In genomic region chr9:78783743-78784142, GRCh38 we compare ENCODE assay signal across 14 cellular contexts.
A peak's percentile ranks its signal among the peaks of the same experiment; 100 is the strongest.
DNase-seq lines count a peak whose midpoint lies in the region; ATAC-seq and TF ChIP-seq lines count a peak whose summit lies in the region.
"Had no signal": no experiment of that assay in that cellular context is flagged by ENCODE, and none has a peak within 500 bp of the region (broad histone marks: within the 10 kb centered on the region; RNA-seq: fewer than 3 reads in every experiment).

No MANE protein-coding gene starts in this region.

- no peak for TF ChIP-seq RAD21 in HCT116 (IDR thresholded peaks at IDR 0.05; ENCODE audit: low read depth)

- H3K27ac ChIP-seq in HCT116 (ENCODE audit: low read depth, low read length) (no peak overlapping the region), OCI-LY3 (ENCODE audit: low read length) (no peak overlapping the region)
- H3K27ac ChIP-seq: heart left ventricle, Peyer's patch, VCaP had no signal

- no peaks in the 10 kb centered on the region for H3K9me2 ChIP-seq in HCT116 (ENCODE audit: insufficient read depth)

- H3K4me3 ChIP-seq in HCT116 (replicated peaks in 1 of 2; ENCODE audit: low read depth in 1 of 2, low read length in 2 of 2) (no peak overlapping the region), OCI-LY3 (ENCODE audit: low read length) (no peak overlapping the region)
- H3K4me3 ChIP-seq: heart left ventricle, Peyer's patch had no signal

- H4K20me1 ChIP-seq in HCT116 (ENCODE audit: insufficient read depth) = no peaks in the 10 kb centered on the region
- no peaks in the 10 kb centered on the region for H4K20me1 ChIP-seq in OCI-LY3 (ENCODE audit: insufficient read depth, low read length)

- POLR2A ChIA-PET in HCT116 (lab: Charles Lee) = no interaction called here

- TF ChIP-seq CTCF in GM12873 (IDR thresholded peaks at IDR 0.05; ENCODE audit: insufficient read depth, low read depth, low read length, missing control alignments) = peak; percentile 44
- peak in 2 of 3 experiments; percentile 40 to 51; a peak in 3 of 6 replicates for TF ChIP-seq CTCF in HCT116 (IDR thresholded peaks at IDR 0.05 in 2 of 3, conservative IDR thresholded peaks at IDR 0.05 in 1 of 3; ENCODE audit: borderline replicate concordance in 1 of 3, insufficient read depth in 1 of 3, low read depth in 2 of 3, low read length in 2 of 3)
- TF ChIP-seq CTCF in OCI-LY3 (IDR thresholded peaks at IDR 0.05; ENCODE audit: low read depth, low read length) = peak; percentile 27

- no TSS peak for BruUV-seq in HCT116 (replicated peaks; lab: Mats Ljungman, UMichigan)

- H3K36me3 Mint-ChIP-seq in activated T-helper 1 cell treated with anti-CD3 and anti-CD28 coated beads, Interleukin-12 subunit alpha, Interleukin-12 subunit beta, Interleukin-2, Interleukin-4 antibody, amounts not matched to agents 30 ng/mL and 10 ng/mL and 1 ng/mL, durations not matched to agents 14 hours and 24 hours and 36 hours (ENCODE audit: low read depth) = no peaks in the 10 kb centered on the region

- peak; percentile 57; the same call in 1 of the 2 replicates for ATAC-seq in HCT116
- ATAC-seq: heart left ventricle had no signal

- H2AFZ ChIP-seq in HCT116 (ENCODE audit: low read depth, low read length, poor library complexity, severe bottlenecking) (no peak overlapping the region), OCI-LY3 (ENCODE audit: low read depth, low read length) (no peak overlapping the region)

- H3K27me3 ChIP-seq in HCT116 (ENCODE audit: insufficient read depth, low read length) (no peaks in the 10 kb centered on the region), OCI-LY3 (ENCODE audit: low read depth, low read length) (peaks cover 7% of the 10 kb centered on the region; the same call in 1 of the 2 replicates)
- H3K27me3 ChIP-seq: heart left ventricle, Peyer's patch had no signal

- DNase-seq in HCT116 (ENCODE audit: low read depth, low spot score) (no peak), iPS-NIHi11 (ENCODE audit: low spot score) (peak; percentile 12), G401 (ENCODE audit: low spot score) (no peak), NOMO-1 (lab: John Stamatoyannopoulos, UW; ENCODE audit: unreplicated experiment in 2 of 2) (no peak), hepatic stellate cell (ENCODE audit: low spot score) (no peak)
- no peak for DNase-seq in activated T-helper 1 cell treated with anti-CD3 and anti-CD28 coated beads, Interleukin-12 subunit alpha, Interleukin-12 subunit beta, Interleukin-2, Interleukin-4 antibody, amounts not matched to agents 30 ng/mL and 10 ng/mL and 1 ng/mL, durations not matched to agents 14 hours and 24 hours and 36 hours (ENCODE audit: low spot score)
- DNase-seq: activated effector memory CD4-positive, alpha-beta T cell treated with anti-CD3 and anti-CD28 coated beads, Interleukin-2, amount 50 U/mL, for 16 hours; Caco-2; cortex of kidney; heart left ventricle; Peyer's patch had no signal

- H3K36me3 ChIP-seq in HCT116 (ENCODE audit: control insufficient read depth in 1 of 2, insufficient read depth in 2 of 2, low read length in 2 of 2) (no peaks in the 10 kb centered on the region), OCI-LY3 (replicated peaks; ENCODE audit: low read depth, low read length) (no peaks in the 10 kb centered on the region)
- H3K36me3 ChIP-seq: heart left ventricle, Peyer's patch had no signal

- TF ChIP-seq POLR2A in HCT116 (IDR thresholded peaks at IDR 0.05; ENCODE audit: borderline replicate concordance, extremely low read depth, insufficient read depth, insufficient read length) = no peak

- no peak overlapping the region for H3K27ac Mint-ChIP-seq in activated T-helper 1 cell treated with anti-CD3 and anti-CD28 coated beads, Interleukin-12 subunit alpha, Interleukin-12 subunit beta, Interleukin-2, Interleukin-4 antibody, amounts not matched to agents 30 ng/mL and 10 ng/mL and 1 ng/mL, durations not matched to agents 14 hours and 24 hours and 36 hours

- no peaks in the 10 kb centered on the region for H3K4me1 ChIP-seq in HCT116 (ENCODE audit: control insufficient read depth in 1 of 2, insufficient read depth in 2 of 2, low read length in 2 of 2)
- H3K4me1 ChIP-seq in OCI-LY3 (ENCODE audit: low read length) = no peaks in the 10 kb centered on the region
- H3K4me1 ChIP-seq: Caco-2, heart left ventricle, Peyer's patch had no signal

- H3K4me3 Mint-ChIP-seq in activated T-helper 1 cell treated with anti-CD3 and anti-CD28 coated beads, Interleukin-12 subunit alpha, Interleukin-12 subunit beta, Interleukin-2, Interleukin-4 antibody, amounts not matched to agents 30 ng/mL and 10 ng/mL and 1 ng/mL, durations not matched to agents 14 hours and 24 hours and 36 hours = no peak overlapping the region

- CTCF ChIA-PET in HCT116 (lab: Charles Lee) = no interaction called here

- H3K4me1 Mint-ChIP-seq in activated T-helper 1 cell treated with anti-CD3 and anti-CD28 coated beads, Interleukin-12 subunit alpha, Interleukin-12 subunit beta, Interleukin-2, Interleukin-4 antibody, amounts not matched to agents 30 ng/mL and 10 ng/mL and 1 ng/mL, durations not matched to agents 14 hours and 24 hours and 36 hours (ENCODE audit: low read depth) = no peaks in the 10 kb centered on the region

- H3K9ac ChIP-seq in HCT116 (ENCODE audit: low read length) (no peak overlapping the region), OCI-LY3 (ENCODE audit: low read length) (no peak overlapping the region)

- intact Hi-C loops in HCT116 (cut with micrococcal nuclease) = no loop called here
- intact Hi-C loops in activated T-helper 1 cell treated with anti-CD3 and anti-CD28 coated beads, Interleukin-12 subunit alpha, Interleukin-12 subunit beta, Interleukin-2, Interleukin-4 antibody, amounts not matched to agents 30 ng/mL and 10 ng/mL and 1 ng/mL, durations not matched to agents 14 hours and 24 hours and 36 hours (cut with micrococcal nuclease) = no loop called here

- no peak overlapping the region for H3K4me2 ChIP-seq in HCT116 (ENCODE audit: low read length)
- H3K4me2 ChIP-seq in OCI-LY3 (ENCODE audit: low read length) = no peak overlapping the region

- H3K9me3 Mint-ChIP-seq in activated T-helper 1 cell treated with anti-CD3 and anti-CD28 coated beads, Interleukin-12 subunit alpha, Interleukin-12 subunit beta, Interleukin-2, Interleukin-4 antibody, amounts not matched to agents 30 ng/mL and 10 ng/mL and 1 ng/mL, durations not matched to agents 14 hours and 24 hours and 36 hours = no peaks in the 10 kb centered on the region

- H3K27me3 Mint-ChIP-seq in activated T-helper 1 cell treated with anti-CD3 and anti-CD28 coated beads, Interleukin-12 subunit alpha, Interleukin-12 subunit beta, Interleukin-2, Interleukin-4 antibody, amounts not matched to agents 30 ng/mL and 10 ng/mL and 1 ng/mL, durations not matched to agents 14 hours and 24 hours and 36 hours (ENCODE audit: insufficient read depth) = no peaks in the 10 kb centered on the region

- H3K9me3 ChIP-seq in HCT116 (ENCODE audit: control insufficient read depth in 1 of 2, insufficient read depth in 1 of 2, low read depth in 1 of 2, low read length in 2 of 2) (no peaks in the 10 kb centered on the region), OCI-LY3 (ENCODE audit: insufficient read depth, low read length) (no peaks in the 10 kb centered on the region)
- H3K9me3 ChIP-seq: Caco-2, heart left ventricle, Peyer's patch had no signal

- H3K79me2 ChIP-seq in HCT116 (ENCODE audit: insufficient read depth, low read length) = no peaks in the 10 kb centered on the region
- H3K79me2 ChIP-seq in OCI-LY3 (ENCODE audit: low read length) = no peaks in the 10 kb centered on the region

- RAD21 ChIA-PET in HCT116 (lab: Charles Lee; ENCODE audit: low non-redundant PET in 1 of 2, low total read pairs in 2 of 2, uncharacterized antibody in 2 of 2, unreplicated experiment in 2 of 2) = no interaction called here

- in situ Hi-C loops in G401 (cut with HindIII; ENCODE audit: low sequenced_read_pairs) = no loop called here

TF ChIP-seq in HCT116, 20 proteins besides CTCF, POLR2A, EP300 and RAD21 (continues in another document):
- TF ChIP-seq MAX (IDR thresholded peaks at IDR 0.05) (no peak), ZBTB33 (IDR thresholded peaks at IDR 0.05; ENCODE audit: extremely low read depth, insufficient replicate concordance, low read length) (no peak), YY1 (IDR thresholded peaks at IDR 0.05; ENCODE audit: extremely low read depth, insufficient replicate concordance, low read depth, low read length) (no peak), EZH2phosphoT487 (IDR thresholded peaks at IDR 0.05; ENCODE audit: borderline replicate concordance) (no peak), FOSL1 (IDR thresholded peaks at IDR 0.05; ENCODE audit: low read depth) (no peak), CEBPB (IDR thresholded peaks at IDR 0.05; ENCODE audit: low read depth) (no peak), POLR2AphosphoS5 (IDR thresholded peaks at IDR 0.05; ENCODE audit: low read depth, low read length) (no peak), ZFX (IDR thresholded peaks at IDR 0.05) (no peak), JUND (IDR thresholded peaks at IDR 0.05) (no peak), SRF (IDR thresholded peaks at IDR 0.05; ENCODE audit: low read depth) (no peak), CBX3 (IDR thresholded peaks at IDR 0.05; ENCODE audit: low read depth) (no peak), ELF1 (IDR thresholded peaks at IDR 0.05; ENCODE audit: borderline replicate concordance, low read depth) (no peak), TCF7L2 (IDR thresholded peaks at IDR 0.05; ENCODE audit: borderline replicate concordance, extremely low read depth, insufficient read depth, insufficient read length) (no peak), EZH2 (IDR thresholded peaks at IDR 0.05) (no peak)
- TF ChIP-seq, protein P1, sequence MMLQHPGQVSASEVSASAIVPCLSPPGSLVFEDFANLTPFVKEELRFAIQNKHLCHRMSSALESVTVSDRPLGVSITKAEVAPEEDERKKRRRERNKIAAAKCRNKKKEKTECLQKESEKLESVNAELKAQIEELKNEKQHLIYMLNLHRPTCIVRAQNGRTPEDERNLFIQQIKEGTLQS (IDR thresholded peaks at IDR 0.05) = no peak
